Comparison of ENCODE assay signal across 21 cellular contexts in the genomic region with DNA sequence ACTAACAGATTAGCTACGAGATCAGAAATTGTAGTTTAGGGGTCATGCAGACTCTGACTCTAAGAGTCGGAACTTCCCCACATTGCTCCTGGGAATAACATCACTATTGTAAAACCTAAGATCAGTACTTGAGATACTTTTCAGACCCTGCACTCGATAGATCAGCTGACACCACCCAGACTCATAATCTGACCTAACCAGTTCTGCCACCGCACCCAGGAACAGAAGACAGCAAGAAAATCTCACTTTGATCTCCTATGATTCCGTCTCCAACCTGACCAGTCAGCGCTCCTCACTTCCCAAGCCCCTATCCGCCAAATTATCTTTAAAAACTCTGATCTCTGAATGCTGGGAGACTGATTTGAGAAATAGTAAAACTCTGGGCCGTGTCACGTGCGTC. TPM values are rescaled to one million over a fixed set of nuclear protein-coding genes. Genes with fewer than 3 reads are reported as not detected.
DNase-seq lines count a peak whose midpoint lies in the region; ATAC-seq and TF ChIP-seq lines count a peak whose summit lies in the region.
"Had no signal": no experiment of that assay in that cellular context is flagged by ENCODE, and none has a peak within 500 bp of the region (broad histone marks: within the 10 kb centered on the region; RNA-seq: fewer than 3 reads in every experiment).

No MANE protein-coding gene starts in this region.

- H3K4me3 ChIP-seq in skin epidermis (no peak overlapping the region), osteoblast (ENCODE audit: insufficient read depth, low read length) (no peak overlapping the region)
- H3K4me3 ChIP-seq: coronary artery, MG63, Peyer's patch, uterus had no signal

- no peaks in the 10 kb centered on the region for H3K79me2 ChIP-seq in osteoblast (ENCODE audit: insufficient read depth, low read length)

- no peaks in the 10 kb centered on the region for H4K20me1 ChIP-seq in osteoblast (ENCODE audit: insufficient read depth, low read length)

- DNase-seq in DMS79 (lab: John Stamatoyannopoulos, UW) (peak; percentile 45), NCI-H526 treated with DMSO at 0.1 percent for 48 hours (lab: John Stamatoyannopoulos, UW) (peak; percentile 15), islet precursor cell (peak; percentile 90), osteoblast (ENCODE audit: insufficient read length, low spot score, missing footprints) (no peak), NCI-H2029 (lab: John Stamatoyannopoulos, UW) (no peak)
- DNase-seq: activated CD4-positive, alpha-beta T cell treated with anti-CD3 and anti-CD28 coated beads, Interleukin-2, amount 10 ng/mL, durations not matched to agents 7 days and 5 days; activated naive CD4-positive, alpha-beta T cell treated with anti-CD3 and anti-CD28 coated beads for 36 hours; CD8-positive, alpha-beta T cell; MG63; NCI-H1930; stimulated activated naive CD8-positive, alpha-beta T cell treated with anti-CD3 and anti-CD28 coated beads, Interleukin-15, Interleukin-2, amounts not matched to agents 100 U/mL and 50 U/mL, for 24 hours; uterus had no signal

- no peak overlapping the region for H3K4me2 ChIP-seq in osteoblast (ENCODE audit: insufficient read depth, low read length)

- peaks cover 32% of the 10 kb centered on the region for H3K27me3 ChIP-seq in osteoblast (ENCODE audit: insufficient read depth, low read length)
- H3K27me3 ChIP-seq: MG63, Peyer's patch, uterus had no signal

- no peak for ATAC-seq in HG03135 (IDR thresholded peaks at IDR 0.05; ENCODE audit: unreplicated experiment)
- ATAC-seq in HG03354 (IDR thresholded peaks at IDR 0.05; ENCODE audit: poor library complexity, severe bottlenecking, unreplicated experiment) = no peak
- ATAC-seq: CD8-positive, alpha-beta T cell; SK-N-SH treated with all-trans-retinoic acid at 6 μM for 48 hours; stimulated activated naive CD8-positive, alpha-beta T cell treated with anti-CD3 and anti-CD28 coated beads, Interleukin-15, Interleukin-2, amounts not matched to agents 100 U/mL and 50 U/mL, for 24 hours had no signal

- H3K9me3 ChIP-seq in osteoblast (ENCODE audit: low read depth, low read length) = no peaks in the 10 kb centered on the region
- H3K9me3 ChIP-seq: MG63, Peyer's patch, uterus had no signal

- H2AFZ ChIP-seq in osteoblast (ENCODE audit: low read length) = no peak overlapping the region

- H3K4me1 ChIP-seq in osteoblast (ENCODE audit: insufficient read depth, low read length) = no peaks in the 10 kb centered on the region
- H3K4me1 ChIP-seq: uterus had no signal

- H3K27ac ChIP-seq in skin epidermis = peak overlapping the region in 12 of 21 experiments; percentile 14 to 72 (median 53)
- H3K27ac ChIP-seq in osteoblast (ENCODE audit: low read depth, low read length) = no peak overlapping the region
- H3K27ac ChIP-seq: coronary artery, Peyer's patch, uterus had no signal

- H3K36me3 ChIP-seq in osteoblast (ENCODE audit: insufficient read depth, low read length) = no peaks in the 10 kb centered on the region
- H3K36me3 ChIP-seq: MG63, Peyer's patch, uterus had no signal

- TF ChIP-seq CTCF in osteoblast (IDR thresholded peaks at IDR 0.05; ENCODE audit: extremely low read depth, low read depth, low read length) = no peak

RNA-seq across cellular contexts. Expression of a gene that starts 27.2 kb away (rescaled TPM):
- total RNA-seq in osteoblast = under 0.01 TPM in 1 of 2 replicates, not detected in the other
- total RNA-seq: activated CD4-positive, alpha-beta T cell treated with anti-CD3 and anti-CD28 coated beads, Interleukin-2, amount 10 ng/mL, durations not matched to agents 7 days and 5 days; activated naive CD4-positive, alpha-beta T cell treated with anti-CD3 and anti-CD28 coated beads for 36 hours; astrocyte; CD8-positive, alpha-beta T cell; epithelial cell of proximal tubule; neural crest cell; Peyer's patch; uterus had no signal

RNA-seq across cellular contexts. Expression of a gene that starts 37.3 kb away (rescaled TPM):
- total RNA-seq in osteoblast = 0.88 and 1.1 TPM in 2 replicates

Comparison
In these comparisons a context has a peak if more than half of its experiments do, and no peak if none do; other contexts are left out.
1. DNase-seq: peak in DMS79 (single experiment), NCI-H526 treated with DMSO at 0.1 percent for 48 hours (single experiment) and islet precursor cell (single experiment); none in osteoblast (single experiment) and NCI-H2029 (single experiment).